In the genomic region with DNA sequence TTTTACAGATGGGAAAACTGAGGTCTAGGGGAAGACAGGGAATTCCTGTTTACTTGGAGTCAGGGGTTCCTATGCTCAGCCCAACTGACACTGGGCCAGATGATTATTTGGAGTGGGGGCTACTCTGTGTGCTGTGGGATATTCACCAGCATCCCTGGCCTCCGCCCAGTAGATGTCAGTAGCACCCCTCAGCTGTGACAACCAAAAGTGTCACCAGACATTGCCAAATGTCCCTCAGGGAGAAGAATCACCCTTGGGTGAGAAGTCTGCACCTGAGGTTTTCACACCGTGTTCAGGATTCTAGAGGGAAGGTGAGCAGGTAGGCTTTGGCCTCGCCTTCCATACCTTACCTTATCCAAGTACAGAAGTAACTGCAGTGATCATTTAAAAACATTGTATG, we compare ENCODE assay signal across 14 cellular contexts. TPM values are rescaled to one million over a fixed set of nuclear protein-coding genes. Genes with fewer than 3 reads are reported as not detected.
DNase-seq lines count a peak whose midpoint lies in the region; ATAC-seq, FAIRE-seq and TF ChIP-seq lines count a peak whose summit lies in the region.
"Had no signal": no experiment of that assay in that cellular context is flagged by ENCODE, and none has a peak within 500 bp of the region (broad histone marks: within the 10 kb centered on the region; RNA-seq: fewer than 3 reads in every experiment).

No MANE protein-coding gene starts in this region.

- no peak overlapping the region for H3K27ac ChIP-seq in RWPE2 (ENCODE audit: poor library complexity, severe bottlenecking)
- H3K27ac ChIP-seq: A549 had no signal

- no peaks in the 10 kb centered on the region for H3K9me3 ChIP-seq in RWPE2 (ENCODE audit: severe bottlenecking)
- H3K9me3 ChIP-seq: A549 had no signal

- peak; percentile 34 for DNase-seq in NCI-H1092 treated with DMSO at 0.1 percent for 48 hours (lab: John Stamatoyannopoulos, UW)
- no peak for DNase-seq in NCI-H1092 (lab: John Stamatoyannopoulos, UW)
- DNase-seq in H7: peak; percentile 37
- DNase-seq in RWPE2 (ENCODE audit: low spot score): no peak
- peak; percentile 26 for DNase-seq in iPS-NIHi7 (ENCODE audit: extremely low spot score)
- DNase-seq in NCI-H1930 (lab: John Stamatoyannopoulos, UW): no peak
- no peak for DNase-seq in frontal cortex (ENCODE audit: low spot score in 2 of 2)
- no peak for DNase-seq in NCI-H187 treated with DMSO at 0.1 percent for 48 hours (lab: John Stamatoyannopoulos, UW)
- DNase-seq: central memory CD4-positive, alpha-beta T cell; occipital lobe; stimulated activated CD4-positive, alpha-beta T cell treated with anti-CD3 and anti-CD28 coated beads, Interleukin-2, amount 100 ng/mL, for 24 hours; substantia nigra had no signal

- H3K27me3 ChIP-seq in H7 (ENCODE audit: control insufficient read depth, insufficient read depth, low read length) (no peaks in the 10 kb centered on the region), RWPE2 (ENCODE audit: insufficient read depth, poor library complexity, severe bottlenecking) (no peaks in the 10 kb centered on the region)

- TF ChIP-seq CTCF in RWPE2 (IDR thresholded peaks at IDR 0.05; ENCODE audit: poor library complexity, severe bottlenecking): peak; percentile 65

- H3K36me3 ChIP-seq in H7 (replicated peaks; ENCODE audit: control insufficient read depth, insufficient read depth, low read length) (no peaks in the 10 kb centered on the region), RWPE2 (ENCODE audit: low read depth) (no peaks in the 10 kb centered on the region)

- H3K4me3 ChIP-seq in H7 (ENCODE audit: insufficient read depth, low read depth, low read length) (no peak overlapping the region), RWPE2 (ENCODE audit: severe bottlenecking) (no peak overlapping the region)
- H3K4me3 ChIP-seq: A549 had no signal

- ATAC-seq in RWPE2 (ENCODE audit: low read depth): no peak
- ATAC-seq: A549 had no signal

- H3K4me1 ChIP-seq in RWPE2 (ENCODE audit: insufficient read depth, poor library complexity, severe bottlenecking): peaks cover 28% of the 10 kb centered on the region

- no peak for FAIRE-seq in frontal cortex (lab: Jason Lieb, UNC)
- FAIRE-seq: A549 had no signal

RNA-seq across cellular contexts. Expression of a gene that starts 27.6 kb away (rescaled TPM):
- total RNA-seq in H7 (2014; rRNA removed; shearing (Covaris generic)): 1.0 and 3.1 TPM in 2 replicates
- total RNA-seq in frontal cortex: 0.41 TPM
- total RNA-seq: G401 had no signal

RNA-seq across cellular contexts. Expression of a gene that starts 45.7 kb away (rescaled TPM):
- 4.9 and 5.3 TPM in 2 replicates for total RNA-seq in H7 (2014; rRNA removed; shearing (Covaris generic))
- total RNA-seq in frontal cortex: 32.6 TPM

RNA-seq across cellular contexts. Expression of a gene that starts 45.8 kb away (rescaled TPM):
- 3.4 and 3.9 TPM in 2 replicates for total RNA-seq in H7 (2014; rRNA removed; shearing (Covaris generic))
- 2.4 TPM for total RNA-seq in frontal cortex

RNA-seq across cellular contexts. Expression of a gene that starts 52.4 kb away (rescaled TPM):
- total RNA-seq in H7 (2014; rRNA removed; shearing (Covaris generic)): 0.04 TPM in 1 of 2 replicates, not detected in the other
- total RNA-seq in frontal cortex: 4.1 TPM

Comparison
In these comparisons a context has a peak if more than half of its experiments do, and no peak if none do; other contexts are left out.
1. DNase-seq: peak in NCI-H1092 treated with DMSO at 0.1 percent for 48 hours (single experiment), H7 (single experiment) and iPS-NIHi7 (single experiment); none in NCI-H1092 (single experiment), RWPE2 (single experiment), NCI-H1930 (0 of 2), frontal cortex (0 of 2) and NCI-H187 treated with DMSO at 0.1 percent for 48 hours (single experiment).